19 cellular contexts compared by ENCODE assay signal in the genomic region with DNA sequence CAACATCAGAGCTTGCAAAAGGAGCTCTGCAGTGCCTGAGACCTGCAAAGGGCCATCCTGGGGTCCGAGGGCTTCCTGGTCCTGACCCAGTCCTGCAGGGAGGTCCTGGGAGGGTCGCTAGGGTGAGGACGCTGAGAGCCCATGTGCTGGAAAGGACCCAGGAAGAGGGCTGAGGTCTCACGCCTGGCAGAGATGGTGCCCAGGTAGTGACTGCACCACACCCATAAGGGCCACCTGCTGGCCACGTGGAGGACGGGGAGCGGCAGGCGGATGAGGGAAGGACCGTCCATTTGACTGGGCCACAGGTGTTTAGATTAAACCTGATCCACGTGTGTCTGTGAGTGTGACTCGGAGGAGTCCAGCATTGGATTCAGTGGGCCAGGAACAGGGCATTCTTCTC.
A peak's percentile ranks its signal among the peaks of the same experiment; 100 is the strongest.
DNase-seq lines count a peak whose midpoint lies in the region; TF ChIP-seq lines count a peak whose summit lies in the region.
"Had no signal": no experiment of that assay in that cellular context is flagged by ENCODE, and none has a peak within 500 bp of the region (broad histone marks: within the 10 kb centered on the region; RNA-seq: fewer than 3 reads in every experiment).

No MANE protein-coding gene starts in this region.

- H3K27ac ChIP-seq in WERI-Rb-1 (no peak overlapping the region), neural progenitor cell (no peak overlapping the region)
- H3K27ac ChIP-seq: BLaER1, KMS-11, RWPE1 had no signal

- H3K36me3 Mint-ChIP-seq in neural progenitor cell = no peaks in the 10 kb centered on the region
- H3K36me3 Mint-ChIP-seq: CD8-positive, alpha-beta memory T cell; T-cell had no signal

- no peak overlapping the region for H3K4me3 ChIP-seq in WERI-Rb-1 (ENCODE audit: low read depth, low read length)
- no peak overlapping the region for H3K4me3 ChIP-seq in neural progenitor cell
- H3K4me3 ChIP-seq: BLaER1 had no signal

- no peak overlapping the region for H3K9ac ChIP-seq in neural progenitor cell
- H3K9ac ChIP-seq: BLaER1, KMS-11 had no signal

- no peak overlapping the region for H3K4me2 ChIP-seq in neural progenitor cell
- H3K4me2 ChIP-seq: KMS-11 had no signal

- peak; percentile 25; the same call in 1 of the 2 replicates for TF ChIP-seq CTCF in LNCAP (IDR thresholded peaks at IDR 0.05)
- TF ChIP-seq CTCF in WERI-Rb-1 (IDR thresholded peaks at IDR 0.05; ENCODE audit: low read depth, low read length) = 0 out of 2 replicates have a peak, but pooled peaks have one; percentile 13
- TF ChIP-seq CTCF in neural progenitor cell (IDR thresholded peaks at IDR 0.05) = no peak

- no peaks in the 10 kb centered on the region for H3F3A ChIP-seq in neural progenitor cell (ENCODE audit: low read depth)

- peaks cover 11% of the 10 kb centered on the region for H3K4me1 Mint-ChIP-seq in neural progenitor cell
- H3K4me1 Mint-ChIP-seq: CD8-positive, alpha-beta memory T cell; T-cell had no signal

- H3K9me3 ChIP-seq in WERI-Rb-1 (ENCODE audit: severe bottlenecking) = no peaks in the 10 kb centered on the region
- H3K9me3 ChIP-seq in neural progenitor cell (ENCODE audit: low read depth) = no peaks in the 10 kb centered on the region

- H3K36me3 ChIP-seq in WERI-Rb-1 (no peaks in the 10 kb centered on the region), neural progenitor cell (no peaks in the 10 kb centered on the region)
- H3K36me3 ChIP-seq: BLaER1 had no signal

- no peaks in the 10 kb centered on the region for H4K20me1 ChIP-seq in neural progenitor cell (ENCODE audit: low read depth)
- H4K20me1 ChIP-seq: BLaER1 had no signal

- peak overlapping the region; percentile 63 for H3K27ac Mint-ChIP-seq in neural progenitor cell
- H3K27ac Mint-ChIP-seq: H9, T-cell had no signal

- H3K4me1 ChIP-seq in neural progenitor cell = no peaks in the 10 kb centered on the region

- no peaks in the 10 kb centered on the region for H3K9me3 Mint-ChIP-seq in neural progenitor cell
- H3K9me3 Mint-ChIP-seq: H9 had no signal

- DNase-seq in COLO668 (lab: John Stamatoyannopoulos, UW; ENCODE audit: unreplicated experiment) = peak; percentile 6
- DNase-seq in WERI-Rb-1 = no peak
- no peak for DNase-seq in neural progenitor cell (ENCODE audit: low spot score)
- no peak for DNase-seq in NCI-H524 treated with DMSO at 0.1 percent for 48 hours (lab: John Stamatoyannopoulos, UW)
- DNase-seq in stimulated activated CD4-positive, alpha-beta T cell treated with anti-CD3 and anti-CD28 coated beads, Interleukin-15, amount 100 ng/mL, for 24 hours = no peak
- no peak for DNase-seq in activated CD4-positive, alpha-beta T cell treated with anti-CD3 and anti-CD28 coated beads, Interleukin-2, amount 50 U/mL, for 48 hours
- DNase-seq: CD8-positive, alpha-beta memory T cell; H9; NCI-H1092 treated with DMSO at 0.1 percent for 48 hours; NCI-H1694; NCI-H2081 treated with DMSO at 0.1 percent for 48 hours; NCI-H510A; PC-3; SIG-M5; T-cell had no signal

- H3K79me2 ChIP-seq in neural progenitor cell (ENCODE audit: low read depth) = no peaks in the 10 kb centered on the region

- H2AFZ ChIP-seq in neural progenitor cell (replicated peaks) = no peak overlapping the region

- no peaks in the 10 kb centered on the region for H3K27me3 ChIP-seq in WERI-Rb-1 (ENCODE audit: insufficient read depth, low read depth, severe bottlenecking)
- H3K27me3 ChIP-seq in neural progenitor cell = peaks cover 95% of the 10 kb centered on the region
- H3K27me3 ChIP-seq: BLaER1 had no signal

- H3K27me3 Mint-ChIP-seq in neural progenitor cell (ENCODE audit: insufficient read depth, low read depth) = peaks cover 13% of the 10 kb centered on the region

- no peak overlapping the region for H3K4me3 Mint-ChIP-seq in neural progenitor cell
- H3K4me3 Mint-ChIP-seq: CD8-positive, alpha-beta memory T cell; H9; T-cell had no signal
